Comparison of ENCODE assay signal across 35 cellular contexts in genomic region chr5:82072138-82072537, GRCh38.
"Had no signal": no experiment of that assay in that cellular context is flagged by ENCODE, and none has a peak within 500 bp of the region (broad histone marks: within the 10 kb centered on the region; RNA-seq: fewer than 3 reads in every experiment).

No MANE protein-coding gene starts in this region.

- H3K9me3 Mint-ChIP-seq: activated B cell treated with CpG ODN at 0.5 μM for 24 hours; activated CD8-positive, alpha-beta T cell treated with anti-CD3 and anti-CD28 coated beads for 36 hours; activated T-cell treated with anti-CD3 and anti-CD28 coated beads, Interleukin-2, amount 50 U/mL, for 4 hours; activated T-helper 17 cell treated with anti-CD3 and anti-CD28 coated beads, Interleukin-2, amount 50 U/mL, for 72 hours; brain; T-helper 2 cell treated with Interferon-gamma antibody and Interleukin-4, amounts not matched to agents 5 μg/mL and 100 μg/mL, for 36 hours had no signal

- H3K4me3 Mint-ChIP-seq: activated B cell treated with CpG ODN at 0.5 μM for 24 hours; activated CD8-positive, alpha-beta T cell treated with anti-CD3 and anti-CD28 coated beads for 36 hours; activated naive CD8-positive, alpha-beta T cell; activated T-cell treated with anti-CD3 and anti-CD28 coated beads, Interleukin-2, amount 50 U/mL, for 4 hours; activated T-helper 17 cell treated with anti-CD3 and anti-CD28 coated beads, Interleukin-2, amount 50 U/mL, for 72 hours; brain; T-helper 17 cell; T-helper 2 cell treated with Interferon-gamma antibody and Interleukin-4, amounts not matched to agents 5 μg/mL and 100 μg/mL, for 36 hours had no signal

- FAIRE-seq: endometrium, endothelial cell of umbilical vein, frontal cortex had no signal

- H3K27me3 Mint-ChIP-seq: activated B cell treated with CpG ODN at 0.5 μM for 24 hours; activated CD8-positive, alpha-beta T cell treated with anti-CD3 and anti-CD28 coated beads for 36 hours; activated naive CD8-positive, alpha-beta T cell; activated T-helper 17 cell treated with anti-CD3 and anti-CD28 coated beads, Interleukin-2, amount 50 U/mL, for 72 hours; brain; T-helper 17 cell had no signal

- DNase-seq: activated B cell treated with CpG ODN at 0.5 μM for 24 hours; activated CD4-positive, alpha-beta T cell treated with anti-CD3 and anti-CD28 coated beads for 48 hours; activated CD4-positive, alpha-beta T cell treated with anti-CD3 and anti-CD28 coated beads, Interleukin-2, amount 50 U/mL, for 1 hour; activated CD4-positive, alpha-beta T cell treated with anti-CD3 and anti-CD28 coated beads, Interleukin-2, amount 50 U/mL, for 48 hours; activated CD8-positive, alpha-beta memory T cell treated with anti-CD3 and anti-CD28 coated beads for 24 hours; activated CD8-positive, alpha-beta T cell treated with anti-CD3 and anti-CD28 coated beads for 36 hours; activated effector memory CD4-positive, alpha-beta T cell treated with Interleukin-2 at 50 U/mL for 16 hours; activated gamma-delta T cell treated with Interleukin-2 at 50 U/mL for 16 hours; activated naive CD4-positive, alpha-beta T cell treated with anti-CD3 and anti-CD28 coated beads, Interleukin-2, amount 50 U/mL, for 16 hours; activated naive CD4-positive, alpha-beta T cell treated with Interleukin-2 at 50 U/mL for 16 hours; activated T-cell treated with anti-CD3 and anti-CD28 coated beads, Interleukin-2, amount 50 U/mL, for 4 hours; amygdala; aorta; central memory CD4-positive, alpha-beta T cell; cerebellar nuclear complex; colonic mucosa; effector CD8-positive, alpha-beta T cell; esophagus squamous epithelium; foreskin fibroblast; head of caudate nucleus; T-helper 1 cell; T-helper 17 cell; T1000; WERI-Rb-1 had no signal

- H3K9me3 ChIP-seq: breast epithelium, colonic mucosa, esophagus squamous epithelium had no signal

- H3K4me1 ChIP-seq: breast epithelium, colonic mucosa had no signal

- H3K27me3 ChIP-seq: breast epithelium, cardiac muscle cell, colonic mucosa, esophagus squamous epithelium had no signal

- H3K27ac ChIP-seq: breast epithelium, cardiac muscle cell, colonic mucosa, epithelial cell of prostate, esophagus squamous epithelium, WERI-Rb-1 had no signal

- H3K4me1 Mint-ChIP-seq: activated T-helper 17 cell treated with anti-CD3 and anti-CD28 coated beads, Interleukin-2, amount 50 U/mL, for 72 hours had no signal

- H3K27ac Mint-ChIP-seq: activated B cell treated with CpG ODN at 0.5 μM for 24 hours; activated CD8-positive, alpha-beta T cell treated with anti-CD3 and anti-CD28 coated beads for 36 hours; activated naive CD8-positive, alpha-beta T cell; activated T-helper 17 cell treated with anti-CD3 and anti-CD28 coated beads, Interleukin-2, amount 50 U/mL, for 72 hours; brain; T-helper 17 cell; T-helper 2 cell treated with Interferon-gamma antibody and Interleukin-4, amounts not matched to agents 5 μg/mL and 100 μg/mL, for 36 hours had no signal

- ATAC-seq: activated CD4-positive, CD25-positive, alpha-beta regulatory T cell treated with anti-CD3 and anti-CD28 coated beads, Interleukin-2, amount 50 U/mL, for 24 hours; activated CD8-positive, alpha-beta T cell treated with anti-CD3 and anti-CD28 coated beads for 36 hours; activated T-cell treated with anti-CD3 and anti-CD28 coated beads, Interleukin-2, amount 50 U/mL, for 4 hours; activated T-helper 17 cell treated with anti-CD3 and anti-CD28 coated beads, Interleukin-2, amount 50 U/mL, for 72 hours; T-helper 17 cell had no signal

- H3K4me3 ChIP-seq: breast epithelium, cardiac muscle cell, colonic mucosa, esophagus squamous epithelium had no signal

- H3K36me3 ChIP-seq: breast epithelium, cardiac muscle cell, colonic mucosa, esophagus squamous epithelium, WERI-Rb-1 had no signal
